Comparison of ENCODE assay signal across 23 cellular contexts in genomic region chr18:35559867-35560266, GRCh38. TPM values are rescaled to one million over a fixed set of nuclear protein-coding genes. Genes with fewer than 3 reads are reported as not detected.
DNase-seq lines count a peak whose midpoint lies in the region; ATAC-seq, FAIRE-seq and TF ChIP-seq lines count a peak whose summit lies in the region.
"Had no signal": no experiment of that assay in that cellular context is flagged by ENCODE, and none has a peak within 500 bp of the region (broad histone marks: within the 10 kb centered on the region; RNA-seq: fewer than 3 reads in every experiment).

No MANE protein-coding gene starts in this region.

- H3K36me3 ChIP-seq in HepG2 (replicated peaks in 1 of 2; ENCODE audit: control insufficient read depth in 1 of 2, insufficient read depth in 2 of 2, low read length in 2 of 2) (no peaks in the 10 kb centered on the region), right lobe of liver (no peaks in the 10 kb centered on the region), bronchial epithelial cell (ENCODE audit: control insufficient read depth, insufficient read depth, low read length) (no peaks in the 10 kb centered on the region), small intestine (ENCODE audit: control insufficient read depth in 2 of 2, insufficient read depth in 2 of 2, low read length in 2 of 2) (no peaks in the 10 kb centered on the region), PC-3 (ENCODE audit: low read depth, low read length) (no peaks in the 10 kb centered on the region)
- H3K36me3 ChIP-seq: BLaER1 treated with 17β-estradiol and CSF1 and Interleukin-3, amounts not matched to agents 10 nM and 100 nM had no signal

- no peaks in the 10 kb centered on the region for H3F3A ChIP-seq in PC-3 (ENCODE audit: low read length, unreplicated experiment)

- H3K27ac ChIP-seq in HepG2 (ENCODE audit: extremely low read length, insufficient read depth, low read length) (no peak overlapping the region), right lobe of liver (no peak overlapping the region), small intestine (ENCODE audit: low read depth in 1 of 2, low read length in 1 of 2) (no peak overlapping the region), PC-3 (ENCODE audit: low read length) (no peak overlapping the region)
- H3K27ac ChIP-seq: 22Rv1; A549; BLaER1 treated with 17β-estradiol and CSF1 and Interleukin-3, amounts not matched to agents 10 nM and 100 nM; C4-2B had no signal

- H3K9ac ChIP-seq in HepG2 (ENCODE audit: insufficient read depth, low read depth, low read length) (no peak overlapping the region), PC-3 (ENCODE audit: low read length) (no peak overlapping the region)
- H3K9ac ChIP-seq: BLaER1 treated with 17β-estradiol and CSF1 and Interleukin-3, amounts not matched to agents 10 nM and 100 nM had no signal

- FAIRE-seq in HepG2 (lab: Jason Lieb, UNC) (no peak), bronchial epithelial cell (lab: Jason Lieb, UNC) (no peak), small intestine (lab: Jason Lieb, UNC) (no peak)
- FAIRE-seq: A549, D721Med, GM12878, GM19239 had no signal

- no TSS peak for BruUV-seq in HepG2 (replicated peaks; lab: Mats Ljungman, UMichigan)
- BruUV-seq in PC-3 (replicated peaks; lab: Mats Ljungman, UMichigan): no TSS peak

- H3K4me2 ChIP-seq in HepG2 (ENCODE audit: low read depth, low read length): no peak overlapping the region
- H3K4me2 ChIP-seq in PC-3 (ENCODE audit: low read length): no peak overlapping the region
- H3K4me2 ChIP-seq: A549; BLaER1 treated with 17β-estradiol and CSF1 and Interleukin-3, amounts not matched to agents 10 nM and 100 nM had no signal

- DNase-seq in HepG2 (ENCODE audit: low spot score) (peak; percentile 8), right lobe of liver (no peak), bronchial epithelial cell (ENCODE audit: low read depth) (peak; percentile 29), small intestine (peak; percentile 84), PC-3 (no peak), epidermal melanocyte (ENCODE audit: insufficient read length, low spot score) (no peak)
- DNase-seq: AML-193; Calu3; CD4-positive, alpha-beta T cell; CD8-positive, alpha-beta T cell; DMS53; DMS79; DND-41; EL; GDM1 had no signal

- POLR2A ChIA-PET in HepG2 (lab: Yijun Ruan, JAX): no interaction called here
- POLR2A ChIA-PET in PC-3 (lab: Charles Lee; ENCODE audit: unreplicated experiment): no interaction called here

- no peaks in the 10 kb centered on the region for H3K27me3 ChIP-seq in HepG2 (ENCODE audit: control insufficient read depth in 1 of 2, insufficient read depth in 2 of 2, low read length in 2 of 2)
- no peaks in the 10 kb centered on the region for H3K27me3 ChIP-seq in right lobe of liver
- no peaks in the 10 kb centered on the region for H3K27me3 ChIP-seq in bronchial epithelial cell (ENCODE audit: control insufficient read depth, insufficient read depth, low read length)
- no peaks in the 10 kb centered on the region for H3K27me3 ChIP-seq in small intestine (ENCODE audit: control insufficient read depth in 2 of 2, insufficient read depth in 2 of 2, low read length in 2 of 2)
- no peaks in the 10 kb centered on the region for H3K27me3 ChIP-seq in PC-3 (ENCODE audit: low read length)
- H3K27me3 ChIP-seq: BLaER1 treated with 17β-estradiol and CSF1 and Interleukin-3, amounts not matched to agents 10 nM and 100 nM had no signal

- intact Hi-C loops in HepG2 (cut with micrococcal nuclease; ENCODE audit: unreplicated experiment): no loop called here
- intact Hi-C loops in right lobe of liver (cut with DNase I): no loop called here
- intact Hi-C loops in PC-3 (cut with micrococcal nuclease): no loop called here

- TF ChIP-seq RAD21 in HepG2 (CRISPR knock-in tag; IDR thresholded peaks at IDR 0.05): no peak

- H2AFZ ChIP-seq in HepG2 (ENCODE audit: low read length) (no peak overlapping the region), PC-3 (ENCODE audit: low read length) (no peak overlapping the region)

- H3K4me3 ChIP-seq in HepG2 (replicated peaks in 1 of 3; ENCODE audit: insufficient read depth in 1 of 3, low read depth in 2 of 3, low read length in 3 of 3): no peak overlapping the region
- H3K4me3 ChIP-seq in right lobe of liver: no peak overlapping the region
- H3K4me3 ChIP-seq in bronchial epithelial cell (ENCODE audit: low read depth, low read length): no peak overlapping the region
- no peak overlapping the region for H3K4me3 ChIP-seq in small intestine (ENCODE audit: low read depth in 1 of 2, low read length in 2 of 2)
- no peak overlapping the region for H3K4me3 ChIP-seq in PC-3 (ENCODE audit: low read length)
- H3K4me3 ChIP-seq: A549; BLaER1 treated with 17β-estradiol and CSF1 and Interleukin-3, amounts not matched to agents 10 nM and 100 nM; GM12878 had no signal

- TF ChIP-seq POLR2A in HepG2 (IDR thresholded peaks at IDR 0.05; ENCODE audit: insufficient read depth in 1 of 2, low read depth in 2 of 2, low read length in 2 of 2) (no peak), right lobe of liver (IDR thresholded peaks at IDR 0.05) (no peak)

- no peaks in the 10 kb centered on the region for H3K9me3 ChIP-seq in HepG2 (ENCODE audit: low read length)
- no peaks in the 10 kb centered on the region for H3K9me3 ChIP-seq in right lobe of liver
- no peaks in the 10 kb centered on the region for H3K9me3 ChIP-seq in small intestine (ENCODE audit: control insufficient read depth, low read depth)
- H3K9me3 ChIP-seq in PC-3 (ENCODE audit: low read length): no peaks in the 10 kb centered on the region
- H3K9me3 ChIP-seq: A549; BLaER1 treated with 17β-estradiol and CSF1 and Interleukin-3, amounts not matched to agents 10 nM and 100 nM; Caco-2 had no signal

- H3K79me2 ChIP-seq in HepG2 (ENCODE audit: insufficient read depth, low read length) (no peaks in the 10 kb centered on the region), PC-3 (ENCODE audit: low read length) (no peaks in the 10 kb centered on the region)

- ATAC-seq in HepG2: no peak
- ATAC-seq in right lobe of liver: no peak
- ATAC-seq in PC-3: no peak
- ATAC-seq: A549; CD8-positive, alpha-beta T cell; GM12878 had no signal

- in situ Hi-C loops in HepG2 (cut with HindIII; ENCODE audit: extremely low pct_ligation_motif_present, low pct_unique_long_range_greater_than_20kb): no loop called here

- H3K9me2 ChIP-seq in PC-3 (replicated peaks; ENCODE audit: low read length): no peaks in the 10 kb centered on the region

- CTCF ChIA-PET in HepG2 (lab: Yijun Ruan, JAX; ENCODE audit: low intra/inter-chr PET ratio, low total read pairs): no interaction called here
- CTCF ChIA-PET in PC-3 (lab: Charles Lee): no interaction called here

- H3K4me1 ChIP-seq in HepG2 (ENCODE audit: insufficient read depth, low read length): peaks cover 13% of the 10 kb centered on the region; the same call in 1 of the 2 replicates
- no peaks in the 10 kb centered on the region for H3K4me1 ChIP-seq in right lobe of liver
- peaks cover 0 to 3% of the 10 kb centered on the region in 2 donors for H3K4me1 ChIP-seq in small intestine (ENCODE audit: control insufficient read depth in 2 of 2, insufficient read depth in 1 of 2, low read depth in 1 of 2, low read length in 1 of 2)
- H3K4me1 ChIP-seq in PC-3 (ENCODE audit: insufficient read depth, low read length): no peaks in the 10 kb centered on the region
- H3K4me1 ChIP-seq: A549 had no signal

- H4K20me1 ChIP-seq in HepG2 (ENCODE audit: insufficient read depth, low read length): no peaks in the 10 kb centered on the region
- H4K20me1 ChIP-seq in PC-3 (ENCODE audit: low read length): no peaks in the 10 kb centered on the region
- H4K20me1 ChIP-seq: BLaER1 treated with 17β-estradiol and CSF1 and Interleukin-3, amounts not matched to agents 10 nM and 100 nM had no signal

- TF ChIP-seq CTCF in HepG2 (CRISPR knock-in tag; IDR thresholded peaks at IDR 0.05) (no peak), right lobe of liver (IDR thresholded peaks at IDR 0.05) (no peak), bronchial epithelial cell (IDR thresholded peaks at IDR 0.05; ENCODE audit: insufficient read depth, low read length, severe bottlenecking) (no peak), PC-3 (conservative IDR thresholded peaks at IDR 0.05; ENCODE audit: low read depth, low read length) (no peak)

- TF ChIP-seq EP300 in HepG2 (IDR thresholded peaks at IDR 0.05; ENCODE audit: low read depth in 2 of 2, low read length in 2 of 2): no peak
- TF ChIP-seq EP300 in HepG2 (CRISPR knock-in tag; IDR thresholded peaks at IDR 0.05; ENCODE audit: borderline replicate concordance): no peak

TF ChIP-seq in HepG2, 621 proteins besides CTCF, POLR2A, EP300 and RAD21 (continues in another document):
- TF ChIP-seq TCF7L2 (IDR thresholded peaks at IDR 0.05; ENCODE audit: low read depth, low read length) (peak; percentile 76), ERF (CRISPR knock-in tag; IDR thresholded peaks at IDR 0.05) (no peak), PRMT3 (CRISPR knock-in tag; IDR thresholded peaks at IDR 0.05; ENCODE audit: borderline replicate concordance, low read depth) (no peak), ZNF432 (CRISPR knock-in tag; IDR thresholded peaks at IDR 0.05; ENCODE audit: borderline replicate concordance) (no peak)

RNA-seq across cellular contexts. Expression of gene GALNT1, which starts 21.7 kb away (rescaled TPM):
- total RNA-seq in HepG2 (2016; rRNA removed; fragmentation: Illumina TruSeq; extraction: Trizol) (100 and 101 TPM in 2 replicates), right lobe of liver (10 to 100 TPM; 28.0 to 47.4 (median 40.4) TPM), bronchial epithelial cell (77.4 and 81.7 TPM in 2 replicates), PC-3 (2014; rRNA removed) (17.9 and 25.0 TPM in 2 replicates)
- 24.4 and 25.0 TPM in 2 replicates for total RNA-seq in HepG2 (2016; cell fraction: cytosol; rRNA removed; fragmentation: Illumina TruSeq; extraction: Trizol; ENCODE audit: low read depth)
- 97.8 and 106 TPM in 2 replicates for total RNA-seq in HepG2 (2016; cell fraction: insoluble cytoplasmic fraction; rRNA removed; fragmentation: Illumina TruSeq; extraction: Trizol)
- 103 and 117 TPM in 2 replicates for total RNA-seq in HepG2 (2016; cell fraction: membrane; rRNA removed; fragmentation: Illumina TruSeq; extraction: Trizol)
- 57.3 and 63.3 TPM in 2 replicates for total RNA-seq in HepG2 (2016; cell fraction: nucleus; rRNA removed; fragmentation: Illumina TruSeq; extraction: Trizol)
- polyA plus RNA-seq in HepG2 (2011; rRNA removed) (29.5 and 41.1 TPM in 2 replicates), small intestine (10 to 100 TPM; 18.4 to 48.1 (median 24.6) TPM)
- polyA plus RNA-seq in HepG2 (2011; cell fraction: cytosol; rRNA removed): 16.2 and 27.6 TPM in 2 replicates
- 5.3 and 6.6 TPM in 2 replicates for polyA plus RNA-seq in HepG2 (2011; cell fraction: nucleus; rRNA removed)
- polyA plus RNA-seq in HepG2 (2012): 30.9 and 42.2 TPM in 2 replicates
- polyA plus RNA-seq in HepG2 (2016; cell fraction: cytosol; fragmentation: Illumina TruSeq; extraction: Trizol; ENCODE audit: low read depth): 23.9 and 26.1 TPM in 2 replicates
- polyA plus RNA-seq in HepG2 (2016; cell fraction: insoluble cytoplasmic fraction; fragmentation: Illumina TruSeq; extraction: Trizol; ENCODE audit: low read depth): 75.7 and 83.7 TPM in 2 replicates
- polyA plus RNA-seq in HepG2 (2016; cell fraction: membrane; fragmentation: Illumina TruSeq; extraction: Trizol; ENCODE audit: low read depth): 57.2 and 64.0 TPM in 2 replicates
- polyA plus RNA-seq in HepG2 (2016; cell fraction: nucleus; fragmentation: Illumina TruSeq; extraction: Trizol; ENCODE audit: insufficient read depth, low read depth): 52.0 and 52.9 TPM in 2 replicates
- polyA minus RNA-seq in HepG2 (2011; rRNA and poly(A)+ RNA removed; ENCODE audit: low replicate concordance): 26.4 and 26.8 TPM in 2 replicates
- 38.5 and 40.9 TPM in 2 replicates for polyA minus RNA-seq in HepG2 (2011; cell fraction: cytosol; rRNA and poly(A)+ RNA removed)
- 29.9 and 36.9 TPM in 2 replicates for polyA minus RNA-seq in HepG2 (2011; cell fraction: nucleus; rRNA and poly(A)+ RNA removed)

Comparison
In these comparisons a context has a peak if more than half of its experiments do, and no peak if none do; other contexts are left out.
1. DNase-seq: peak in HepG2 (single experiment), bronchial epithelial cell (single experiment) and small intestine (single experiment); none in right lobe of liver (0 of 3), PC-3 (single experiment) and epidermal melanocyte (single experiment).